In genomic region chr1:156895927-156896326, GRCh38 we compare ENCODE assay signal across 17 cellular contexts. TPM values are rescaled to one million over a fixed set of nuclear protein-coding genes. Genes with fewer than 3 reads are reported as not detected.
DNase-seq lines count a peak whose midpoint lies in the region; ATAC-seq, FAIRE-seq and TF ChIP-seq lines count a peak whose summit lies in the region.
"Had no signal": no experiment of that assay in that cellular context is flagged by ENCODE, and none has a peak within 500 bp of the region (broad histone marks: within the 10 kb centered on the region; RNA-seq: fewer than 3 reads in every experiment).

No MANE protein-coding gene starts in this region.

- TF ChIP-seq POLR2A in stomach (IDR thresholded peaks at IDR 0.05): no peak

- H3K4me1 Mint-ChIP-seq in natural killer cell treated with Interleukin-12 subunit alpha and Interleukin-12 subunit beta and Interleukin-15 and Interleukin-18, amount 100 ng/mL, for 72 hours (ENCODE audit: low read depth in 2 of 2): peaks cover 6 to 11% of the 10 kb centered on the region in 2 donors

- no peaks in the 10 kb centered on the region for H3K9me3 Mint-ChIP-seq in natural killer cell treated with Interleukin-12 subunit alpha and Interleukin-12 subunit beta and Interleukin-15 and Interleukin-18, amount 100 ng/mL, for 72 hours
- H3K9me3 Mint-ChIP-seq: activated naive CD8-positive, alpha-beta T cell treated with anti-CD3 and anti-CD28 coated beads, Interleukin-2, amount 10 ng/mL, durations not matched to agents 7 days and 5 days; activated T-cell treated with anti-CD3 and anti-CD28 coated beads, Interleukin-2, amount 50 U/mL, for 24 hours had no signal

- no peak overlapping the region for H3K27ac Mint-ChIP-seq in natural killer cell treated with Interleukin-12 subunit alpha and Interleukin-12 subunit beta and Interleukin-15 and Interleukin-18, amount 100 ng/mL, for 72 hours
- H3K27ac Mint-ChIP-seq: activated naive CD8-positive, alpha-beta T cell treated with anti-CD3 and anti-CD28 coated beads, Interleukin-2, amount 10 ng/mL, durations not matched to agents 7 days and 5 days; activated T-cell treated with anti-CD3 and anti-CD28 coated beads, Interleukin-2, amount 50 U/mL, for 24 hours had no signal

- TF ChIP-seq CTCF in keratinocyte (optimal IDR thresholded peaks at IDR 0.05 in 1 of 3, IDR thresholded peaks at IDR 0.05 in 1 of 3, conservative IDR thresholded peaks at IDR 0.05 in 1 of 3; ENCODE audit: extremely low read depth in 1 of 3, insufficient read depth in 2 of 3, low read length in 3 of 3) (no peak), stomach (IDR thresholded peaks at IDR 0.05) (no peak)

- FAIRE-seq in G401.6 (lab: Jason Lieb, UNC) (peak; percentile 67), keratinocyte (lab: Jason Lieb, UNC) (no peak)

- no peak for TF ChIP-seq EP300 in stomach (IDR thresholded peaks at IDR 0.05)

- H3K4me1 ChIP-seq in adipocyte (ENCODE audit: control insufficient read depth, insufficient read depth, low read length) (peaks cover 69% of the 10 kb centered on the region), keratinocyte (ENCODE audit: control insufficient read depth, extremely low read depth, insufficient read depth, low read length) (peaks cover 37% of the 10 kb centered on the region), stomach (peaks cover 19 to 77% (median 33%) of the 10 kb centered on the region in 4 donors)

- H3K36me3 ChIP-seq in adipocyte (ENCODE audit: control insufficient read depth, insufficient read depth, low read length, severe bottlenecking): no peaks in the 10 kb centered on the region
- H3K36me3 ChIP-seq in keratinocyte (ENCODE audit: control insufficient read depth in 2 of 2, extremely low read depth in 1 of 2, insufficient read depth in 2 of 2, low read length in 2 of 2): no peaks in the 10 kb centered on the region
- no peaks in the 10 kb centered on the region for H3K36me3 ChIP-seq in stomach

- H3K79me2 ChIP-seq in keratinocyte (ENCODE audit: control insufficient read depth, insufficient read depth, low read length): no peaks in the 10 kb centered on the region

- no peak overlapping the region for H2AFZ ChIP-seq in keratinocyte (ENCODE audit: control insufficient read depth, low read length)
- H2AFZ ChIP-seq: GM23248 had no signal

- H3K4me3 Mint-ChIP-seq in natural killer cell treated with Interleukin-12 subunit alpha and Interleukin-12 subunit beta and Interleukin-15 and Interleukin-18, amount 100 ng/mL, for 72 hours: no peak overlapping the region
- H3K4me3 Mint-ChIP-seq: activated naive CD8-positive, alpha-beta T cell treated with anti-CD3 and anti-CD28 coated beads, Interleukin-2, amount 10 ng/mL, durations not matched to agents 7 days and 5 days; activated T-cell treated with anti-CD3 and anti-CD28 coated beads, Interleukin-2, amount 50 U/mL, for 24 hours had no signal

- no peaks in the 10 kb centered on the region for H3K27me3 ChIP-seq in adipocyte (replicated peaks; ENCODE audit: control insufficient read depth, insufficient read depth, low read length)
- no peaks in the 10 kb centered on the region for H3K27me3 ChIP-seq in keratinocyte (ENCODE audit: control insufficient read depth, extremely low read depth, insufficient read depth, low read length)
- peaks cover 5 to 84% (median 25%) of the 10 kb centered on the region in 3 donors for H3K27me3 ChIP-seq in stomach

- H3K9me3 ChIP-seq in adipocyte (ENCODE audit: control insufficient read depth, low read length): no peaks in the 10 kb centered on the region
- H3K9me3 ChIP-seq in keratinocyte (ENCODE audit: control insufficient read depth, low read depth, low read length): no peaks in the 10 kb centered on the region
- no peaks in the 10 kb centered on the region for H3K9me3 ChIP-seq in stomach

- H3K9ac ChIP-seq in adipocyte (ENCODE audit: low read length) (peak overlapping the region; percentile 77), keratinocyte (ENCODE audit: control insufficient read depth, extremely low read depth, insufficient read depth, low read length) (no peak overlapping the region)
- H3K9ac ChIP-seq: GM23248 had no signal

- no peaks in the 10 kb centered on the region for H3K9me1 ChIP-seq in keratinocyte (ENCODE audit: control insufficient read depth, extremely low read depth, insufficient read depth, low read length)

- H3K4me2 ChIP-seq in keratinocyte (ENCODE audit: control insufficient read depth, extremely low read depth, insufficient read depth, low read depth, low read length): peak overlapping the region; percentile 90

- H3K4me3 ChIP-seq in adipocyte (ENCODE audit: low read length): peak overlapping the region; percentile 51
- no peak overlapping the region for H3K4me3 ChIP-seq in keratinocyte (ENCODE audit: control insufficient read depth in 2 of 3, extremely low read depth in 1 of 3, insufficient read depth in 2 of 3, low read depth in 1 of 3, low read length in 3 of 3)
- no peak overlapping the region for H3K4me3 ChIP-seq in stomach

- dilution Hi-C loops in keratinocyte (cut with MboI; ENCODE audit: extremely low pct_ligation_motif_present, low sequenced_read_pairs): no loop called here

- intact Hi-C loops in stomach (cut with DNase I; ENCODE audit: low total_unique reads): no loop called here

- WGBS in stomach, 5 donors: 88 to 94% (median 92%) methylated on average over 6 of the region's 6 CpGs

- peaks cover 27 to 35% of the 10 kb centered on the region in 2 donors for H3K27me3 Mint-ChIP-seq in natural killer cell treated with Interleukin-12 subunit alpha and Interleukin-12 subunit beta and Interleukin-15 and Interleukin-18, amount 100 ng/mL, for 72 hours

- no peak for DNase-seq in adipocyte (ENCODE audit: low read depth)
- no peak for DNase-seq in keratinocyte (ENCODE audit: low read depth, low spot score)
- no peak for DNase-seq in stomach
- DNase-seq in natural killer cell treated with Interleukin-12 subunit alpha and Interleukin-12 subunit beta and Interleukin-15 and Interleukin-18, amount 100 ng/mL, for 72 hours (ENCODE audit: low spot score): no peak
- no peak for DNase-seq in NCI-H526 (lab: John Stamatoyannopoulos, UW)
- no peak for DNase-seq in hepatic stellate cell (ENCODE audit: low spot score)
- DNase-seq: activated CD4-positive, alpha-beta T cell treated with anti-CD3 and anti-CD28 coated beads, Interleukin-2, amount 50 U/mL, for 1 hour; activated naive CD8-positive, alpha-beta T cell treated with anti-CD3 and anti-CD28 coated beads, Interleukin-2, amount 10 ng/mL, durations not matched to agents 7 days and 5 days; activated T-cell treated with anti-CD3 and anti-CD28 coated beads, Interleukin-2, amount 50 U/mL, for 24 hours; MV-4-11; NCI-H2107 had no signal

- no peaks in the 10 kb centered on the region for H4K20me1 ChIP-seq in keratinocyte (ENCODE audit: control insufficient read depth, extremely low read depth, insufficient read depth, low read length)

- H3K27ac ChIP-seq in keratinocyte (ENCODE audit: control insufficient read depth, insufficient read depth, low read length) (peak overlapping the region; percentile 97), stomach (peak overlapping the region in 4 of 5 donors; percentile 57 to 91 (median 86))

- ATAC-seq in HG03159 (IDR thresholded peaks at IDR 0.05; ENCODE audit: unreplicated experiment): no peak
- no peak for ATAC-seq in natural killer cell treated with Interleukin-12 subunit alpha and Interleukin-12 subunit beta and Interleukin-15 and Interleukin-18, amount 100 ng/mL, for 72 hours

- H3K36me3 Mint-ChIP-seq in natural killer cell treated with Interleukin-12 subunit alpha and Interleukin-12 subunit beta and Interleukin-15 and Interleukin-18, amount 100 ng/mL, for 72 hours: no peaks in the 10 kb centered on the region

RNA-seq across cellular contexts. Expression of gene PEAR1, which starts 2.4 kb away (rescaled TPM):
- 4.0 to 4.8 TPM (median 4.2 TPM) in 3 replicates for polyA plus RNA-seq in keratinocyte
- 2.2 TPM for polyA plus RNA-seq in keratinocyte (2011; ENCODE audit: low read depth)
- polyA plus RNA-seq in keratinocyte (2011; cell fraction: cytosol; rRNA removed): 1.6 and 1.7 TPM in 2 replicates
- 17.9 and 18.0 TPM in 2 replicates for polyA plus RNA-seq in keratinocyte (2011; cell fraction: nucleus; rRNA removed)
- 1.1 and 2.6 TPM in 2 replicates for polyA plus RNA-seq in keratinocyte (2012; ENCODE audit: low replicate concordance)
- polyA minus RNA-seq in keratinocyte: 1.7 to 8.4 TPM (median 1.8 TPM) in 3 replicates
- polyA minus RNA-seq in keratinocyte (2011; cell fraction: cytosol; rRNA and poly(A)+ RNA removed): not detected
- polyA minus RNA-seq in keratinocyte (2011; cell fraction: nucleus; rRNA and poly(A)+ RNA removed): 4.1 and 4.8 TPM in 2 replicates
- total RNA-seq in stomach: 10 to 100 TPM in 1 of 5 donors, 1 to 10 TPM in 4; 2.3 to 16.3 (median 3.5) TPM
- polyA plus RNA-seq in stomach: 1 to 10 TPM; 1.2 to 1.7 (median 1.5) TPM
- under 1 TPM in 1 of 2 donors, not detected in 1; 0.64 TPM for total RNA-seq in natural killer cell treated with Interleukin-12 subunit alpha and Interleukin-12 subunit beta and Interleukin-15 and Interleukin-18, amount 100 ng/mL, for 72 hours

RNA-seq across cellular contexts. Expression of gene LRRC71, which starts 24.5 kb away (rescaled TPM):
- not detected in 3 replicates for polyA plus RNA-seq in keratinocyte
- not detected for polyA plus RNA-seq in keratinocyte (2011; ENCODE audit: low read depth)
- not detected in 2 replicates for polyA plus RNA-seq in keratinocyte (2011; cell fraction: cytosol; rRNA removed)
- 0.18 TPM in 1 of 2 replicates, not detected in the other for polyA plus RNA-seq in keratinocyte (2011; cell fraction: nucleus; rRNA removed)
- polyA plus RNA-seq in keratinocyte (2012; ENCODE audit: low replicate concordance): not detected in 2 replicates
- polyA minus RNA-seq in keratinocyte: not detected in 3 replicates
- polyA minus RNA-seq in keratinocyte (2011; cell fraction: cytosol; rRNA and poly(A)+ RNA removed): not detected
- not detected in 2 replicates for polyA minus RNA-seq in keratinocyte (2011; cell fraction: nucleus; rRNA and poly(A)+ RNA removed)
- total RNA-seq in stomach: 1 to 10 TPM in 1 of 5 donors, not detected in 4; 2.2 TPM
- polyA plus RNA-seq in stomach: under 1 TPM in 1 of 3 donors, not detected in 2; 0.61 TPM
- not detected for total RNA-seq in natural killer cell treated with Interleukin-12 subunit alpha and Interleukin-12 subunit beta and Interleukin-15 and Interleukin-18, amount 100 ng/mL, for 72 hours
- total RNA-seq: activated naive CD8-positive, alpha-beta T cell treated with anti-CD3 and anti-CD28 coated beads, Interleukin-2, amount 10 ng/mL, durations not matched to agents 7 days and 5 days; ureter had no signal
- polyA plus RNA-seq: GM23248 had no signal

RNA-seq across cellular contexts. Expression of gene NTRK1, which starts 35.3 kb away (rescaled TPM):
- 0.03 to 0.06 TPM (median 0.05 TPM) in 3 replicates for polyA plus RNA-seq in keratinocyte
- polyA plus RNA-seq in keratinocyte (2011; ENCODE audit: low read depth): not detected
- not detected in 2 replicates for polyA plus RNA-seq in keratinocyte (2011; cell fraction: cytosol; rRNA removed)
- 0.07 TPM in 1 of 2 replicates, not detected in the other for polyA plus RNA-seq in keratinocyte (2011; cell fraction: nucleus; rRNA removed)
- not detected in 2 replicates for polyA plus RNA-seq in keratinocyte (2012; ENCODE audit: low replicate concordance)
- not detected in 3 replicates for polyA minus RNA-seq in keratinocyte
- polyA minus RNA-seq in keratinocyte (2011; cell fraction: cytosol; rRNA and poly(A)+ RNA removed): not detected
- not detected in 2 replicates for polyA minus RNA-seq in keratinocyte (2011; cell fraction: nucleus; rRNA and poly(A)+ RNA removed)
- under 1 TPM in 2 of 5 donors, not detected in 3; 0.87 to 0.92 TPM for total RNA-seq in stomach
- 1 to 10 TPM in 1 of 3 donors, under 1 TPM in 2; 0.23 to 1.2 (median 1.00) TPM for polyA plus RNA-seq in stomach
- 1 to 10 TPM; 1.4 to 8.1 TPM for total RNA-seq in natural killer cell treated with Interleukin-12 subunit alpha and Interleukin-12 subunit beta and Interleukin-15 and Interleukin-18, amount 100 ng/mL, for 72 hours

RNA-seq across cellular contexts. Expression of gene INSRR, which starts 37.0 kb away (rescaled TPM):
- polyA plus RNA-seq in keratinocyte: not detected in 3 replicates
- not detected for polyA plus RNA-seq in keratinocyte (2011; ENCODE audit: low read depth)
- polyA plus RNA-seq in keratinocyte (2011; cell fraction: cytosol; rRNA removed): not detected in 2 replicates
- not detected in 2 replicates for polyA plus RNA-seq in keratinocyte (2011; cell fraction: nucleus; rRNA removed)
- polyA plus RNA-seq in keratinocyte (2012; ENCODE audit: low replicate concordance): not detected in 2 replicates
- polyA minus RNA-seq in keratinocyte: not detected in 3 replicates
- polyA minus RNA-seq in keratinocyte (2011; cell fraction: cytosol; rRNA and poly(A)+ RNA removed): not detected
- polyA minus RNA-seq in keratinocyte (2011; cell fraction: nucleus; rRNA and poly(A)+ RNA removed): not detected in 2 replicates
- total RNA-seq in stomach: under 1 TPM in 2 of 5 donors, not detected in 3; 0.18 to 0.29 TPM
- polyA plus RNA-seq in stomach: under 1 TPM; 0.15 to 0.75 (median 0.33) TPM
- total RNA-seq in natural killer cell treated with Interleukin-12 subunit alpha and Interleukin-12 subunit beta and Interleukin-15 and Interleukin-18, amount 100 ng/mL, for 72 hours: under 1 TPM; 0.14 TPM
- total RNA-seq: GM23248, pulmonary artery endothelial cell had no signal
- polyA plus RNA-seq: BJ had no signal
